In the genomic region with DNA sequence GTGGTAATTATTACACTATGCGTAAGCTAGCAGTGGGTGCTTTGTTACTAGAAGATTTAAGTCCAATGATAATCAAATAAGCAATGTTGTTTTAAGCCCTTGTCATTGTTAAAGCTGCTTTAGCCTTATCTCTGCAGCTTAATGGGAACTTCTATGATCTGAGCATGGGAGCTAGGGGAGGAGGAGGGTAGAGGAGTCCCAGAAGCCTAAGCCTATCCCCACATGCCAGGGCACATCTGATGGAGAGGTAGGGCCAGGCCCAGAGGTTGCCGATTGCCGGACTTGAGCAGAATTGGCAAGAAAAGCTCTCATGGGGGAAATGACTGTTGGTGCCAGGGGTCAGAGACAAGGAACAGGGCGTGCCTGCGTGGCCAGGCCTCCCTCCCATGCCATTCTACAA, we compare ENCODE assay signal across 17 cellular contexts. TPM values are rescaled to one million over a fixed set of nuclear protein-coding genes. Genes with fewer than 3 reads are reported as not detected.
A peak's percentile ranks its signal among the peaks of the same experiment; 100 is the strongest.
DNase-seq lines count a peak whose midpoint lies in the region; ATAC-seq, FAIRE-seq and TF ChIP-seq lines count a peak whose summit lies in the region.
"Had no signal": no experiment of that assay in that cellular context is flagged by ENCODE, and none has a peak within 500 bp of the region (broad histone marks: within the 10 kb centered on the region; RNA-seq: fewer than 3 reads in every experiment).

No MANE protein-coding gene starts in this region.

- H2AFZ ChIP-seq in GM23338 (peak overlapping the region; percentile 72; the same call in 1 of the 2 replicates), PC-3 (ENCODE audit: low read length) (peak overlapping the region; percentile 23; the same call in 1 of the 2 replicates), endothelial cell of umbilical vein (ENCODE audit: low read depth, low read length) (peak overlapping the region; percentile 81)

- no peaks in the 10 kb centered on the region for H3K27me3 Mint-ChIP-seq in GM23338 (ENCODE audit: insufficient read depth, low read depth, poor library complexity)
- peaks cover 9% of the 10 kb centered on the region for H3K27me3 Mint-ChIP-seq in nephron (ENCODE audit: low read depth)

- H3K4me3 ChIP-seq in GM23338 (no peak overlapping the region), PC-3 (ENCODE audit: low read length) (no peak overlapping the region), endothelial cell of umbilical vein (replicated peaks in 1 of 3; ENCODE audit: insufficient read depth in 1 of 3, low read depth in 1 of 3, low read length in 3 of 3) (no peak overlapping the region), lower lobe of right lung (no peak overlapping the region)

- H3K27ac ChIP-seq in GM23338 (ENCODE audit: low read depth) = no peak overlapping the region
- H3K27ac ChIP-seq in PC-3 (ENCODE audit: low read length) = peak overlapping the region; percentile 96
- peak overlapping the region; percentile 51 for H3K27ac ChIP-seq in endothelial cell of umbilical vein (ENCODE audit: insufficient read depth, low read depth, low read length)
- H3K27ac ChIP-seq in lower lobe of right lung = no peak overlapping the region

- H4K20me1 ChIP-seq in GM23338 (replicated peaks; ENCODE audit: insufficient read depth) (no peaks in the 10 kb centered on the region), PC-3 (ENCODE audit: low read length) (no peaks in the 10 kb centered on the region), endothelial cell of umbilical vein (replicated peaks; ENCODE audit: control insufficient read depth, extremely low read depth, insufficient read depth, low read length) (no peaks in the 10 kb centered on the region)

- H3K4me1 Mint-ChIP-seq in GM23338 (no peaks in the 10 kb centered on the region), nephron (peaks cover 9% of the 10 kb centered on the region)

- H3K27me3 ChIP-seq in GM23338 (ENCODE audit: insufficient read depth) = no peaks in the 10 kb centered on the region
- H3K27me3 ChIP-seq in PC-3 (ENCODE audit: low read length) = no peaks in the 10 kb centered on the region
- H3K27me3 ChIP-seq in endothelial cell of umbilical vein (ENCODE audit: control insufficient read depth in 2 of 2, insufficient read depth in 2 of 2, low read length in 2 of 2) = no peaks in the 10 kb centered on the region
- no peaks in the 10 kb centered on the region for H3K27me3 ChIP-seq in lower lobe of right lung (ENCODE audit: low read depth)

- H3K9me3 Mint-ChIP-seq in GM23338 = no peaks in the 10 kb centered on the region
- H3K9me3 Mint-ChIP-seq in nephron = no peaks in the 10 kb centered on the region
- H3K9me3 Mint-ChIP-seq: HFFc6 had no signal

- H3K4me2 ChIP-seq in GM23338 (no peak overlapping the region), PC-3 (ENCODE audit: low read length) (peak overlapping the region; percentile 87), endothelial cell of umbilical vein (ENCODE audit: insufficient read depth, low read length) (peak overlapping the region; percentile 17)

- H3K4me1 ChIP-seq in GM23338 (ENCODE audit: insufficient read depth) (no peaks in the 10 kb centered on the region), PC-3 (ENCODE audit: insufficient read depth, low read length) (peaks cover 34% of the 10 kb centered on the region), endothelial cell of umbilical vein (ENCODE audit: control insufficient read depth, extremely low read depth, insufficient read depth, low read length) (peaks cover 18% of the 10 kb centered on the region), lower lobe of right lung (no peaks in the 10 kb centered on the region)

- H3K9ac ChIP-seq in PC-3 (ENCODE audit: low read length) (no peak overlapping the region), endothelial cell of umbilical vein (replicated peaks; ENCODE audit: extremely low read depth, insufficient read depth, low read length) (peak overlapping the region; percentile 25)

- no peak overlapping the region for H3K4me3 Mint-ChIP-seq in GM23338
- H3K4me3 Mint-ChIP-seq in nephron = no peak overlapping the region

- BruUV-seq in PC-3 (replicated peaks; lab: Mats Ljungman, UMichigan) (no TSS peak), endothelial cell of umbilical vein (replicated peaks; lab: Mats Ljungman, UMichigan) (no TSS peak)

- H3K9me2 ChIP-seq in GM23338 (ENCODE audit: insufficient read depth) (no peaks in the 10 kb centered on the region), PC-3 (replicated peaks; ENCODE audit: low read length) (no peaks in the 10 kb centered on the region)

- intact Hi-C loops in PC-3 (cut with micrococcal nuclease) = no loop called here
- intact Hi-C loops in endothelial cell of umbilical vein (cut with micrococcal nuclease) = loop anchor here (1.0 kb wide), 1 partner anchor 100 kb away; no protein-coding TSS in a partner anchor
- intact Hi-C loops in lower lobe of right lung (cut with DNase I) = no loop called here

- no peak for ATAC-seq in GM23338
- ATAC-seq in PC-3 = peak; percentile 25
- no peak for ATAC-seq in lower lobe of right lung
- no peak for ATAC-seq in GM19324 (IDR thresholded peaks at IDR 0.05; ENCODE audit: low FRiP score, unreplicated experiment)
- no peak for ATAC-seq in GM19395 (IDR thresholded peaks at IDR 0.05; ENCODE audit: unreplicated experiment)

- dilution Hi-C loops in endothelial cell of umbilical vein (cut with MboI; ENCODE audit: extremely low pct_ligation_motif_present, low sequenced_read_pairs) = no loop called here

- H3F3A ChIP-seq in GM23338 (replicated peaks; ENCODE audit: low read depth) = no peaks in the 10 kb centered on the region
- no peaks in the 10 kb centered on the region for H3F3A ChIP-seq in PC-3 (ENCODE audit: low read length, unreplicated experiment)

- CTCF ChIA-PET in PC-3 (lab: Charles Lee) = no interaction called here
- CTCF ChIA-PET in endothelial cell of umbilical vein (lab: Charles Lee) = interaction anchor here (0.9 to 1.8 kb wide), 8 partner anchors 9 to 141 kb away, joined by 3 to 12 read pairs (median 4); partner anchors contain the start of genes TRDMT1 and VIM

- no peak for FAIRE-seq in endothelial cell of umbilical vein (lab: Jason Lieb, UNC)

- DNase-seq in GM23338 (ENCODE audit: low spot score) = no peak
- DNase-seq in PC-3 = peak; percentile 5
- peak; percentile 59 for DNase-seq in endothelial cell of umbilical vein (ENCODE audit: low read depth, low spot score)
- DNase-seq in lower lobe of right lung = no peak
- DNase-seq: COR-L47; DMS153; Karpas-422; MM.1S; NCI-H1092 treated with DMSO at 0.1 percent for 48 hours; NCI-H1694 treated with DMSO at 0.1 percent for 48 hours; NCI-H2107; NCI-H526 treated with DMSO at 0.1 percent for 48 hours; NK-92 treated with Interleukin-12 subunit alpha and Interleukin-12 subunit beta, amount 100 ng/mL, for 24 hours had no signal

- H3K9me3 ChIP-seq in PC-3 (ENCODE audit: low read length) = no peaks in the 10 kb centered on the region
- H3K9me3 ChIP-seq in endothelial cell of umbilical vein (replicated peaks; ENCODE audit: control insufficient read depth, insufficient read depth, low read length) = no peaks in the 10 kb centered on the region
- no peaks in the 10 kb centered on the region for H3K9me3 ChIP-seq in lower lobe of right lung

- H3K36me3 Mint-ChIP-seq in GM23338 (ENCODE audit: low read depth) (no peaks in the 10 kb centered on the region), nephron (ENCODE audit: low read depth) (no peaks in the 10 kb centered on the region)

- no peaks in the 10 kb centered on the region for H3K36me3 ChIP-seq in GM23338 (ENCODE audit: insufficient read depth)
- H3K36me3 ChIP-seq in PC-3 (ENCODE audit: low read depth, low read length) = no peaks in the 10 kb centered on the region
- H3K36me3 ChIP-seq in endothelial cell of umbilical vein (ENCODE audit: control insufficient read depth in 2 of 2, extremely low read depth in 1 of 2, insufficient read depth in 2 of 2, low read length in 2 of 2) = no peaks in the 10 kb centered on the region
- no peaks in the 10 kb centered on the region for H3K36me3 ChIP-seq in lower lobe of right lung

- no peak overlapping the region for H3K27ac Mint-ChIP-seq in GM23338
- peak overlapping the region; percentile 4 to 30 (median 19) for H3K27ac Mint-ChIP-seq in nephron

- TF ChIP-seq CTCF in GM23338 (conservative IDR thresholded peaks at IDR 0.05; ENCODE audit: low read depth in 2 of 2) (no peak), PC-3 (conservative IDR thresholded peaks at IDR 0.05; ENCODE audit: low read depth, low read length) (no peak), endothelial cell of umbilical vein (IDR thresholded peaks at IDR 0.05; ENCODE audit: extremely low read depth in 1 of 2, insufficient read depth in 1 of 2, low read depth in 1 of 2, low read length in 2 of 2) (no peak), nephron (IDR thresholded peaks at IDR 0.05; ENCODE audit: unreplicated experiment in 3 of 3) (no peak), lower lobe of right lung (IDR thresholded peaks at IDR 0.05) (no peak)

- TF ChIP-seq POLR2A in endothelial cell of umbilical vein (IDR thresholded peaks at IDR 0.05; ENCODE audit: low read depth, low read length) = no peak

- H3K9me1 ChIP-seq in endothelial cell of umbilical vein (replicated peaks; ENCODE audit: control insufficient read depth, extremely low read depth, insufficient read depth, low read length) = no peaks in the 10 kb centered on the region

- no peaks in the 10 kb centered on the region for H3K79me2 ChIP-seq in GM23338 (replicated peaks; ENCODE audit: insufficient read depth)
- no peaks in the 10 kb centered on the region for H3K79me2 ChIP-seq in PC-3 (ENCODE audit: low read length)
- no peaks in the 10 kb centered on the region for H3K79me2 ChIP-seq in endothelial cell of umbilical vein (ENCODE audit: control insufficient read depth, insufficient read depth, low read length)

- POLR2A ChIA-PET in PC-3 (lab: Charles Lee; ENCODE audit: unreplicated experiment) (no interaction called here), endothelial cell of umbilical vein (lab: Charles Lee) (interaction anchor here (1.0 kb wide), 2 partner anchors 54 to 114 kb away, joined by 4 to 5 read pairs; no protein-coding TSS in a partner anchor)

TF ChIP-seq in GM23338, 12 proteins besides CTCF, POLR2A, EP300 and RAD21 (continues in another document):
- TF ChIP-seq ZNF331 (CRISPR knock-in tag; IDR thresholded peaks at IDR 0.05; ENCODE audit: low read depth) = no peak

TF ChIP-seq in endothelial cell of umbilical vein, 7 proteins besides CTCF, POLR2A, EP300 and RAD21 (continues in another document):
- TF ChIP-seq MYC (IDR thresholded peaks at IDR 0.05; ENCODE audit: low read depth, low read length) = no peak

RNA-seq across cellular contexts. Expression of gene CUBN, which starts 13.4 kb away (rescaled TPM):
- total RNA-seq in GM23338 (2014; rRNA removed; shearing (Covaris generic)) = 0.23 and 1.8 TPM in 2 replicates
- polyA plus RNA-seq in GM23338 (2016; fragmentation: Nextera tagmentation; extraction: Ambion mirVana) (0.06 and 0.47 TPM in 2 replicates), endothelial cell of umbilical vein (3.6 and 4.6 TPM in 2 replicates)
- total RNA-seq in PC-3 (2014; rRNA removed) (0.80 TPM in 1 of 2 replicates, not detected in the other), endothelial cell of umbilical vein (2.7 and 3.0 TPM in 2 replicates), lower lobe of right lung (2.2 TPM)
- polyA plus RNA-seq in endothelial cell of umbilical vein (2011; cell fraction: cytosol; rRNA removed) = 2.5 and 3.6 TPM in 2 replicates
- 8.7 and 9.2 TPM in 2 replicates for polyA plus RNA-seq in endothelial cell of umbilical vein (2011; cell fraction: nucleus; rRNA removed)
- polyA plus RNA-seq in endothelial cell of umbilical vein (2012) = 1.3 and 1.5 TPM in 2 replicates
- polyA minus RNA-seq in endothelial cell of umbilical vein = 8.7 and 11.7 TPM in 2 replicates
- not detected for polyA minus RNA-seq in endothelial cell of umbilical vein (2011; cell fraction: cytosol; rRNA and poly(A)+ RNA removed)
- 13.3 and 19.8 TPM in 2 replicates for polyA minus RNA-seq in endothelial cell of umbilical vein (2011; cell fraction: nucleus; rRNA and poly(A)+ RNA removed)

Comparison
In these comparisons a context has a peak if more than half of its experiments do, and no peak if none do; other contexts are left out.
1. DNase-seq: peak in PC-3 (single experiment) and endothelial cell of umbilical vein (single experiment); none in GM23338 (single experiment) and lower lobe of right lung (single experiment).
2. H2AFZ ChIP-seq: peak in every context shown above with its lines; median percentile 81 in endothelial cell of umbilical vein; 72 in GM23338; 23 in PC-3.
3. H3K27ac ChIP-seq: peak in PC-3 (single experiment) and endothelial cell of umbilical vein (single experiment); none in GM23338 (single experiment) and lower lobe of right lung (single experiment).